14 cellular contexts compared by ENCODE assay signal in genomic region chr16:21023509-21024202, GRCh38.
DNase-seq lines count a peak whose midpoint lies in the region; ATAC-seq lines count a peak whose summit lies in the region.
"Had no signal": no experiment of that assay in that cellular context is flagged by ENCODE, and none has a peak within 500 bp of the region (broad histone marks: within the 10 kb centered on the region; RNA-seq: fewer than 3 reads in every experiment).

No MANE protein-coding gene starts in this region.

- H3K9me3 Mint-ChIP-seq in central memory CD8-positive, alpha-beta T cell = no peaks in the 10 kb centered on the region
- H3K9me3 Mint-ChIP-seq in immature natural killer cell = no peaks in the 10 kb centered on the region
- H3K9me3 Mint-ChIP-seq: dendritic cell treated with granulocyte-macrophage colony-stimulating factor and Interleukin-4, amounts not matched to agents 40 ng/mL and 50 ng/mL, for 4 days had no signal

- ATAC-seq in central memory CD8-positive, alpha-beta T cell (replicated peaks; ENCODE audit: extremely low read depth, poor library complexity, severe bottlenecking) = peak; percentile 52
- no peak for ATAC-seq in GM21423 (IDR thresholded peaks at IDR 0.05; ENCODE audit: unreplicated experiment)

- H3K4me3 Mint-ChIP-seq in central memory CD8-positive, alpha-beta T cell = peak overlapping the region; percentile 0
- H3K4me3 Mint-ChIP-seq in immature natural killer cell = peak overlapping the region; percentile 21 to 73 (median 54)
- H3K4me3 Mint-ChIP-seq: dendritic cell treated with granulocyte-macrophage colony-stimulating factor and Interleukin-4, amounts not matched to agents 40 ng/mL and 50 ng/mL, for 4 days had no signal

- H3K27ac Mint-ChIP-seq in central memory CD8-positive, alpha-beta T cell (ENCODE audit: low read depth) = peak overlapping the region; percentile 3
- H3K27ac Mint-ChIP-seq in immature natural killer cell = peak overlapping the region in 3 of 6 donors; percentile 1 to 29 (median 10)
- H3K27ac Mint-ChIP-seq: dendritic cell treated with granulocyte-macrophage colony-stimulating factor and Interleukin-4, amounts not matched to agents 40 ng/mL and 50 ng/mL, for 4 days had no signal

- peak; percentile 27 for DNase-seq in ELF-1 (ENCODE audit: low read depth, low spot score)
- peak; percentile 17 for DNase-seq in OCI-M1 (lab: John Stamatoyannopoulos, UW)
- no peak for DNase-seq in central memory CD8-positive, alpha-beta T cell (ENCODE audit: low spot score in 2 of 2)
- DNase-seq in immature natural killer cell = peak in 1 of 3 donors; percentile 7
- DNase-seq in AG20443 (ENCODE audit: low spot score) = no peak
- no peak for DNase-seq in NCI-H82 treated with DMSO at 0.1 percent for 48 hours (lab: John Stamatoyannopoulos, UW; ENCODE audit: unreplicated experiment)
- no peak for DNase-seq in activated T-cell treated with anti-CD3 and anti-CD28 coated beads, Interleukin-2, amount 50 U/mL, for 48 hours
- DNase-seq: esophagus squamous epithelium; NCI-H1694 treated with DMSO at 0.1 percent for 48 hours; stimulated activated CD4-positive, alpha-beta T cell treated with anti-CD3 and anti-CD28 coated beads, Interleukin-4, amount 100 ng/mL, for 1 hour; T-helper 9 cell; thyroid gland had no signal

- H3K36me3 Mint-ChIP-seq in central memory CD8-positive, alpha-beta T cell (ENCODE audit: insufficient read depth) = peaks cover 1% of the 10 kb centered on the region
- H3K36me3 Mint-ChIP-seq in immature natural killer cell = no peaks in the 10 kb centered on the region

- H3K27me3 Mint-ChIP-seq in central memory CD8-positive, alpha-beta T cell = peaks cover 11% of the 10 kb centered on the region
- H3K27me3 Mint-ChIP-seq in immature natural killer cell (ENCODE audit: low read depth in 3 of 3) = peaks cover 0 to 2% (median 1%) of the 10 kb centered on the region in 3 donors

- peaks cover 13% of the 10 kb centered on the region for H3K4me1 Mint-ChIP-seq in central memory CD8-positive, alpha-beta T cell
- H3K4me1 Mint-ChIP-seq in immature natural killer cell = peaks cover 15 to 20% of the 10 kb centered on the region in 2 donors

Comparison
In these comparisons a context has a peak if more than half of its experiments do, and no peak if none do; other contexts are left out.
1. DNase-seq: peak in ELF-1 (single experiment) and OCI-M1 (single experiment); none in central memory CD8-positive, alpha-beta T cell (0 of 2), AG20443 (single experiment), NCI-H82 treated with DMSO at 0.1 percent for 48 hours (single experiment) and activated T-cell treated with anti-CD3 and anti-CD28 coated beads, Interleukin-2, amount 50 U/mL, for 48 hours (0 of 2).